ENCODE assay signal across 12 cellular contexts in genomic region chr16:86396318-86396882, GRCh38.
DNase-seq lines count a peak whose midpoint lies in the region; ATAC-seq and TF ChIP-seq lines count a peak whose summit lies in the region.
"Had no signal": no experiment of that assay in that cellular context is flagged by ENCODE, and none has a peak within 500 bp of the region (broad histone marks: within the 10 kb centered on the region; RNA-seq: fewer than 3 reads in every experiment).

No MANE protein-coding gene starts in this region.

- H3K27me3 ChIP-seq in GM23338 (ENCODE audit: insufficient read depth) = no peaks in the 10 kb centered on the region
- no peaks in the 10 kb centered on the region for H3K27me3 ChIP-seq in left lung
- H3K27me3 ChIP-seq in stomach = no peaks in the 10 kb centered on the region

- H3K27ac Mint-ChIP-seq in GM23338 = no peak overlapping the region
- no peak overlapping the region for H3K27ac Mint-ChIP-seq in activated T-cell treated with anti-CD3 and anti-CD28 coated beads, Interleukin-2, amount 50 U/mL, for 24 hours
- H3K27ac Mint-ChIP-seq: T-helper 1 cell treated with Interleukin-12 subunit alpha and Interleukin-12 subunit beta and Interleukin-4 antibody, amounts not matched to agents 30 μg/mL and 1 μg/mL, for 36 hours had no signal

- H3K27ac ChIP-seq in GM23338 (ENCODE audit: low read depth) = no peak overlapping the region
- peak overlapping the region; percentile 23 to 79 for H3K27ac ChIP-seq in left lung
- peak overlapping the region; percentile 57 to 85 (median 83) for H3K27ac ChIP-seq in stomach
- H3K27ac ChIP-seq: psoas muscle had no signal

- H3K9me2 ChIP-seq in GM23338 (ENCODE audit: insufficient read depth) = peaks cover 14% of the 10 kb centered on the region; the same call in 1 of the 2 replicates

- H3K4me3 Mint-ChIP-seq in GM23338 = no peak overlapping the region
- no peak overlapping the region for H3K4me3 Mint-ChIP-seq in activated T-cell treated with anti-CD3 and anti-CD28 coated beads, Interleukin-2, amount 50 U/mL, for 24 hours
- H3K4me3 Mint-ChIP-seq: T-helper 1 cell treated with Interleukin-12 subunit alpha and Interleukin-12 subunit beta and Interleukin-4 antibody, amounts not matched to agents 30 μg/mL and 1 μg/mL, for 36 hours had no signal

- DNase-seq in GM23338 (ENCODE audit: low spot score) = no peak
- DNase-seq in astrocyte of the spinal cord (ENCODE audit: low read depth, low spot score) = peak; percentile 91
- DNase-seq in left lung = peak in 1 of 2 donors; percentile 51
- DNase-seq in stomach = no peak
- no peak for DNase-seq in activated T-cell treated with anti-CD3 and anti-CD28 coated beads, Interleukin-2, amount 50 U/mL, for 24 hours
- DNase-seq in SIG-M5 treated with dmso at 0.1 percent for 504 hours (lab: John Stamatoyannopoulos, UW; ENCODE audit: unreplicated experiment) = no peak
- DNase-seq: NCI-H1694, psoas muscle had no signal

- H3F3A ChIP-seq in GM23338 (replicated peaks; ENCODE audit: low read depth) = no peaks in the 10 kb centered on the region

- H2AFZ ChIP-seq in GM23338 = peak overlapping the region; percentile 85

- TF ChIP-seq CTCF in GM23338 (conservative IDR thresholded peaks at IDR 0.05; ENCODE audit: low read depth in 2 of 2) (no peak), astrocyte of the spinal cord (IDR thresholded peaks at IDR 0.05; ENCODE audit: low read depth, low read length) (no peak), left lung (IDR thresholded peaks at IDR 0.05) (no peak), stomach (IDR thresholded peaks at IDR 0.05) (no peak)

- in situ Hi-C loops in astrocyte of the spinal cord (cut with HindIII; ENCODE audit: low sequenced_read_pairs) = no loop called here

- no peaks in the 10 kb centered on the region for H3K36me3 Mint-ChIP-seq in GM23338 (ENCODE audit: low read depth)
- H3K36me3 Mint-ChIP-seq in activated T-cell treated with anti-CD3 and anti-CD28 coated beads, Interleukin-2, amount 50 U/mL, for 24 hours (ENCODE audit: low read depth) = no peaks in the 10 kb centered on the region

- H3K27me3 Mint-ChIP-seq in GM23338 (ENCODE audit: insufficient read depth, low read depth, poor library complexity) = peaks cover 8% of the 10 kb centered on the region
- H3K27me3 Mint-ChIP-seq in activated T-cell treated with anti-CD3 and anti-CD28 coated beads, Interleukin-2, amount 50 U/mL, for 24 hours = peaks cover 3% of the 10 kb centered on the region

- no peaks in the 10 kb centered on the region for H4K20me1 ChIP-seq in GM23338 (replicated peaks; ENCODE audit: insufficient read depth)

- H3K4me1 ChIP-seq in GM23338 (ENCODE audit: insufficient read depth) (peaks cover 11% of the 10 kb centered on the region; the same call in 1 of the 2 replicates), left lung (no peaks in the 10 kb centered on the region), stomach (peaks cover 0 to 16% (median 5%) of the 10 kb centered on the region in 4 donors)
- H3K4me1 ChIP-seq: psoas muscle had no signal

- peaks cover 16% of the 10 kb centered on the region for H3K4me1 Mint-ChIP-seq in GM23338
- no peaks in the 10 kb centered on the region for H3K4me1 Mint-ChIP-seq in activated T-cell treated with anti-CD3 and anti-CD28 coated beads, Interleukin-2, amount 50 U/mL, for 24 hours (ENCODE audit: low read depth)

- no peaks in the 10 kb centered on the region for H3K36me3 ChIP-seq in GM23338 (ENCODE audit: insufficient read depth)
- no peaks in the 10 kb centered on the region for H3K36me3 ChIP-seq in left lung
- no peaks in the 10 kb centered on the region for H3K36me3 ChIP-seq in stomach

- no peak overlapping the region for H3K4me3 ChIP-seq in GM23338
- H3K4me3 ChIP-seq in astrocyte of the spinal cord (ENCODE audit: low read depth, low read length) = no peak overlapping the region
- H3K4me3 ChIP-seq in left lung = no peak overlapping the region
- H3K4me3 ChIP-seq in stomach = no peak overlapping the region
- H3K4me3 ChIP-seq: psoas muscle had no signal

- WGBS in stomach, 5 donors = 40 to 52% (median 41%) methylated on average over 14 of the region's 14 CpGs

- no peaks in the 10 kb centered on the region for H3K9me3 Mint-ChIP-seq in GM23338
- no peaks in the 10 kb centered on the region for H3K9me3 Mint-ChIP-seq in activated T-cell treated with anti-CD3 and anti-CD28 coated beads, Interleukin-2, amount 50 U/mL, for 24 hours

- no peak for TF ChIP-seq EP300 in stomach (IDR thresholded peaks at IDR 0.05)

- H3K79me2 ChIP-seq in GM23338 (replicated peaks; ENCODE audit: insufficient read depth) = no peaks in the 10 kb centered on the region

- H3K4me2 ChIP-seq in GM23338 = no peak overlapping the region

- H3K9me3 ChIP-seq in left lung (no peaks in the 10 kb centered on the region), stomach (no peaks in the 10 kb centered on the region)
- H3K9me3 ChIP-seq: psoas muscle had no signal

- intact Hi-C loops in left lung (cut with DNase I) = no loop called here
- intact Hi-C loops in stomach (cut with DNase I; ENCODE audit: low total_unique reads) = no loop called here

- TF ChIP-seq POLR2A in stomach (IDR thresholded peaks at IDR 0.05) = no peak

- ATAC-seq in GM23338 (peak; percentile 54), left lung (peak; percentile 68), HG03342 (IDR thresholded peaks at IDR 0.05; ENCODE audit: unreplicated experiment) (no peak), GM18870 (IDR thresholded peaks at IDR 0.05; ENCODE audit: unreplicated experiment) (no peak)
- ATAC-seq: left lobe of liver, psoas muscle had no signal

TF ChIP-seq in GM23338, 12 proteins besides CTCF, POLR2A, EP300 and RAD21:
- TF ChIP-seq ETS1 (IDR thresholded peaks at IDR 0.05) (no peak), EZH2phosphoT487 (IDR thresholded peaks at IDR 0.05; ENCODE audit: unreplicated experiment) (no peak), POLR2AphosphoS5 (IDR thresholded peaks at IDR 0.05; ENCODE audit: low read depth) (no peak)
- TF ChIP-seq, protein P1, sequence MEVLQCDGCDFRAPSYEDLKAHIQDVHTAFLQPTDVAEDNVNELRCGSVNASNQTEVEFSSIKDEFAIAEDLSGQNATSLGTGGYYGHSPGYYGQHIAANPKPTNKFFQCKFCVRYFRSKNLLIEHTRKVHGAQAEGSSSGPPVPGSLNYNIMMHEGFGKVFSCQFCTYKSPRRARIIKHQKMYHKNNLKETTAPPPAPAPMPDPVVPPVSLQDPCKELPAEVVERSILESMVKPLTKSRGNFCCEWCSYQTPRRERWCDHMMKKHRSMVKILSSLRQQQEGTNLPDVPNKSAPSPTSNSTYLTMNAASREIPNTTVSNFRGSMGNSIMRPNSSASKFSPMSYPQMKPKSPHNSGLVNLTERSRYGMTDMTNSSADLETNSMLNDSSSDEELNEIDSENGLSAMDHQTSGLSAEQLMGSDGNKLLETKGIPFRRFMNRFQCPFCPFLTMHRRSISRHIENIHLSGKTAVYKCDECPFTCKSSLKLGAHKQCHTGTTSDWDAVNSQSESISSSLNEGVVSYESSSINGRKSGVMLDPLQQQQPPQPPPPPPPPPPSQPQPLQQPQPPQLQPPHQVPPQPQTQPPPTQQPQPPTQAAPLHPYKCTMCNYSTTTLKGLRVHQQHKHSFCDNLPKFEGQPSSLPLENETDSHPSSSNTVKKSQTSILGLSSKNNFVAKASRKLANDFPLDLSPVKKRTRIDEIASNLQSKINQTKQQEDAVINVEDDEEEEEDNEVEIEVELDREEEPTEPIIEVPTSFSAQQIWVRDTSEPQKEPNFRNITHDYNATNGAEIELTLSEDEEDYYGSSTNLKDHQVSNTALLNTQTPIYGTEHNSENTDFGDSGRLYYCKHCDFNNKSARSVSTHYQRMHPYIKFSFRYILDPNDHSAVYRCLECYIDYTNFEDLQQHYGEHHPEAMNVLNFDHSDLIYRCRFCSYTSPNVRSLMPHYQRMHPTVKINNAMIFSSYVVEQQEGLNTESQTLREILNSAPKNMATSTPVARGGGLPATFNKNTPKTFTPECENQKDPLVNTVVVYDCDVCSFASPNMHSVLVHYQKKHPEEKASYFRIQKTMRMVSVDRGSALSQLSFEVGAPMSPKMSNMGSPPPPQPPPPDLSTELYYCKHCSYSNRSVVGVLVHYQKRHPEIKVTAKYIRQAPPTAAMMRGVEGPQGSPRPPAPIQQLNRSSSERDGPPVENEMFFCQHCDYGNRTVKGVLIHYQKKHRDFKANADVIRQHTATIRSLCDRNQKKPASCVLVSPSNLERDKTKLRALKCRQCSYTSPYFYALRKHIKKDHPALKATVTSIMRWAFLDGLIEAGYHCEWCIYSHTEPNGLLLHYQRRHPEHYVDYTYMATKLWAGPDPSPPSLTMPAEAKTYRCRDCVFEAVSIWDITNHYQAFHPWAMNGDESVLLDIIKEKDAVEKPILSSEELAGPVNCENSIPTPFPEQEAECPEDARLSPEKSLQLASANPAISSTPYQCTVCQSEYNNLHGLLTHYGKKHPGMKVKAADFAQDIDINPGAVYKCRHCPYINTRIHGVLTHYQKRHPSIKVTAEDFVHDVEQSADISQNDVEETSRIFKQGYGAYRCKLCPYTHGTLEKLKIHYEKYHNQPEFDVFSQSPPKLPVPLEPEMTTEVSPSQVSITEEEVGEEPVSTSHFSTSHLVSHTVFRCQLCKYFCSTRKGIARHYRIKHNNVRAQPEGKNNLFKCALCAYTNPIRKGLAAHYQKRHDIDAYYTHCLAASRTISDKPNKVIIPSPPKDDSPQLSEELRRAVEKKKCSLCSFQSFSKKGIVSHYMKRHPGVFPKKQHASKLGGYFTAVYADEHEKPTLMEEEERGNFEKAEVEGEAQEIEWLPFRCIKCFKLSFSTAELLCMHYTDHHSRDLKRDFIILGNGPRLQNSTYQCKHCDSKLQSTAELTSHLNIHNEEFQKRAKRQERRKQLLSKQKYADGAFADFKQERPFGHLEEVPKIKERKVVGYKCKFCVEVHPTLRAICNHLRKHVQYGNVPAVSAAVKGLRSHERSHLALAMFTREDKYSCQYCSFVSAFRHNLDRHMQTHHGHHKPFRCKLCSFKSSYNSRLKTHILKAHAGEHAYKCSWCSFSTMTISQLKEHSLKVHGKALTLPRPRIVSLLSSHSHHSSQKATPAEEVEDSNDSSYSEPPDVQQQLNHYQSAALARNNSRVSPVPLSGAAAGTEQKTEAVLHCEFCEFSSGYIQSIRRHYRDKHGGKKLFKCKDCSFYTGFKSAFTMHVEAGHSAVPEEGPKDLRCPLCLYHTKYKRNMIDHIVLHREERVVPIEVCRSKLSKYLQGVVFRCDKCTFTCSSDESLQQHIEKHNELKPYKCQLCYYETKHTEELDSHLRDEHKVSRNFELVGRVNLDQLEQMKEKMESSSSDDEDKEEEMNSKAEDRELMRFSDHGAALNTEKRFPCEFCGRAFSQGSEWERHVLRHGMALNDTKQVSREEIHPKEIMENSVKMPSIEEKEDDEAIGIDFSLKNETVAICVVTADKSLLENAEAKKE (CRISPR knock-in tag; IDR thresholded peaks at IDR 0.05) = no peak

Comparison
In these comparisons a context has a peak if more than half of its experiments do, and no peak if none do; other contexts are left out.
1. ATAC-seq: peak in GM23338 (single experiment) and left lung (single experiment); none in HG03342 (single experiment) and GM18870 (single experiment).